ENCODE assay signal across 1 cellular context in genomic region chr6:3287976-3288707, GRCh38.
TF ChIP-seq lines count a peak whose summit lies in the region.

No MANE protein-coding gene starts in this region.

TF ChIP-seq in K562, 482 proteins besides CTCF, POLR2A, EP300 and RAD21 (continued from another document):
- TF ChIP-seq CBFB (CRISPR knock-in tag; IDR thresholded peaks at IDR 0.05), result peak; percentile 94
- peak; percentile 83; the same call in 1 of the 2 replicates for TF ChIP-seq NCOA1 (IDR thresholded peaks at IDR 0.05; ENCODE audit: low read depth)
- no peak for TF ChIP-seq ZNF12 (CRISPR knock-in tag; IDR thresholded peaks at IDR 0.05)
- TF ChIP-seq ZNF274 (IDR thresholded peaks at IDR 0.05; ENCODE audit: borderline replicate concordance, low read depth, low read length), result peak; percentile 77; the same call in 1 of the 2 replicates
- TF ChIP-seq NR2C1 (IDR thresholded peaks at IDR 0.05), result no peak
- peak; percentile 62 for TF ChIP-seq NR2C1 (tag; IDR thresholded peaks at IDR 0.05)
- peak; percentile 71 for TF ChIP-seq CREM (IDR thresholded peaks at IDR 0.05; ENCODE audit: low read depth)
- peak; percentile 99 for TF ChIP-seq CBFA2T3 (IDR thresholded peaks at IDR 0.05)
- TF ChIP-seq PHF21A (IDR thresholded peaks at IDR 0.05; ENCODE audit: borderline replicate concordance, low read depth), result peak; percentile 86
- TF ChIP-seq NR4A1 (CRISPR knock-in tag; IDR thresholded peaks at IDR 0.05), result no peak
- TF ChIP-seq NR4A1 (tag; IDR thresholded peaks at IDR 0.05), result peak; percentile 85
- peak; percentile 71 for TF ChIP-seq NEUROD1 (IDR thresholded peaks at IDR 0.05; ENCODE audit: borderline replicate concordance, low read depth, low read length, partially characterized antibody)
- TF ChIP-seq DPF2 (IDR thresholded peaks at IDR 0.05), result peak; percentile 97
- peak; percentile 38 for TF ChIP-seq ARHGAP35 (IDR thresholded peaks at IDR 0.05; ENCODE audit: partially characterized antibody)
- TF ChIP-seq MLLT1 (IDR thresholded peaks at IDR 0.05), result peak in 1 of 2 experiments; percentile 96; a peak in 2 of 4 replicates
- TF ChIP-seq KDM1A (IDR thresholded peaks at IDR 0.05), result peak; percentile 100
- TF ChIP-seq HMG20B (CRISPR knock-in tag; IDR thresholded peaks at IDR 0.05), result no peak
- peak; percentile 96 for TF ChIP-seq SOX6 (IDR thresholded peaks at IDR 0.05)
- TF ChIP-seq ZMIZ1 (IDR thresholded peaks at IDR 0.05; ENCODE audit: low read depth in 2 of 2, low read length in 2 of 2), result peak in 1 of 2 experiments; percentile 98; a peak in 2 of 4 replicates
- TF ChIP-seq DDX20 (tag; IDR thresholded peaks at IDR 0.05; ENCODE audit: low read depth), result 0 out of 2 replicates have a peak, but pooled peaks have one; percentile 24
- TF ChIP-seq RBFOX2 (IDR thresholded peaks at IDR 0.05; ENCODE audit: low read depth, low read length), result no peak
- no peak for TF ChIP-seq FOS (IDR thresholded peaks at IDR 0.05; ENCODE audit: extremely low read depth, insufficient read length)
- TF ChIP-seq SIN3A (IDR thresholded peaks at IDR 0.05; ENCODE audit: borderline replicate concordance in 2 of 2, control insufficient read depth in 1 of 2, low read depth in 2 of 2, low read length in 2 of 2), result 0 out of 4 replicates have a peak, but pooled peaks of 1 of the 2 experiments have one; percentile 30
- TF ChIP-seq ELK3 (CRISPR knock-in tag; IDR thresholded peaks at IDR 0.05), result no peak
- peak; percentile 12; the same call in 1 of the 2 replicates for TF ChIP-seq ZNF583 (CRISPR knock-in tag; IDR thresholded peaks at IDR 0.05)
- TF ChIP-seq TSC22D4 (tag; IDR thresholded peaks at IDR 0.05), result no peak
- TF ChIP-seq, protein P1, sequence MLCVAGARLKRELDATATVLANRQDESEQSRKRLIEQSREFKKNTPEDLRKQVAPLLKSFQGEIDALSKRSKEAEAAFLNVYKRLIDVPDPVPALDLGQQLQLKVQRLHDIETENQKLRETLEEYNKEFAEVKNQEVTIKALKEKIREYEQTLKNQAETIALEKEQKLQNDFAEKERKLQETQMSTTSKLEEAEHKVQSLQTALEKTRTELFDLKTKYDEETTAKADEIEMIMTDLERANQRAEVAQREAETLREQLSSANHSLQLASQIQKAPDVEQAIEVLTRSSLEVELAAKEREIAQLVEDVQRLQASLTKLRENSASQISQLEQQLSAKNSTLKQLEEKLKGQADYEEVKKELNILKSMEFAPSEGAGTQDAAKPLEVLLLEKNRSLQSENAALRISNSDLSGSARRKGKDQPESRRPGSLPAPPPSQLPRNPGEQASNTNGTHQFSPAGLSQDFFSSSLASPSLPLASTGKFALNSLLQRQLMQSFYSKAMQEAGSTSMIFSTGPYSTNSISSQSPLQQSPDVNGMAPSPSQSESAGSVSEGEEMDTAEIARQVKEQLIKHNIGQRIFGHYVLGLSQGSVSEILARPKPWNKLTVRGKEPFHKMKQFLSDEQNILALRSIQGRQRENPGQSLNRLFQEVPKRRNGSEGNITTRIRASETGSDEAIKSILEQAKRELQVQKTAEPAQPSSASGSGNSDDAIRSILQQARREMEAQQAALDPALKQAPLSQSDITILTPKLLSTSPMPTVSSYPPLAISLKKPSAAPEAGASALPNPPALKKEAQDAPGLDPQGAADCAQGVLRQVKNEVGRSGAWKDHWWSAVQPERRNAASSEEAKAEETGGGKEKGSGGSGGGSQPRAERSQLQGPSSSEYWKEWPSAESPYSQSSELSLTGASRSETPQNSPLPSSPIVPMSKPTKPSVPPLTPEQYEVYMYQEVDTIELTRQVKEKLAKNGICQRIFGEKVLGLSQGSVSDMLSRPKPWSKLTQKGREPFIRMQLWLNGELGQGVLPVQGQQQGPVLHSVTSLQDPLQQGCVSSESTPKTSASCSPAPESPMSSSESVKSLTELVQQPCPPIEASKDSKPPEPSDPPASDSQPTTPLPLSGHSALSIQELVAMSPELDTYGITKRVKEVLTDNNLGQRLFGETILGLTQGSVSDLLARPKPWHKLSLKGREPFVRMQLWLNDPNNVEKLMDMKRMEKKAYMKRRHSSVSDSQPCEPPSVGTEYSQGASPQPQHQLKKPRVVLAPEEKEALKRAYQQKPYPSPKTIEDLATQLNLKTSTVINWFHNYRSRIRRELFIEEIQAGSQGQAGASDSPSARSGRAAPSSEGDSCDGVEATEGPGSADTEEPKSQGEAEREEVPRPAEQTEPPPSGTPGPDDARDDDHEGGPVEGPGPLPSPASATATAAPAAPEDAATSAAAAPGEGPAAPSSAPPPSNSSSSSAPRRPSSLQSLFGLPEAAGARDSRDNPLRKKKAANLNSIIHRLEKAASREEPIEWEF (CRISPR knock-in tag; IDR thresholded peaks at IDR 0.05), result peak; percentile 87
- peak; percentile 97 for TF ChIP-seq SMAD4 (CRISPR knock-in tag; conservative IDR thresholded peaks at IDR 0.05)
- no peak for TF ChIP-seq RFX5 (IDR thresholded peaks at IDR 0.05; ENCODE audit: low read depth, low read length)
- 0 out of 2 replicates have a peak, but pooled peaks have one; percentile 39 for TF ChIP-seq ZBTB12 (CRISPR knock-in tag; IDR thresholded peaks at IDR 0.05)
- TF ChIP-seq, protein P2, sequence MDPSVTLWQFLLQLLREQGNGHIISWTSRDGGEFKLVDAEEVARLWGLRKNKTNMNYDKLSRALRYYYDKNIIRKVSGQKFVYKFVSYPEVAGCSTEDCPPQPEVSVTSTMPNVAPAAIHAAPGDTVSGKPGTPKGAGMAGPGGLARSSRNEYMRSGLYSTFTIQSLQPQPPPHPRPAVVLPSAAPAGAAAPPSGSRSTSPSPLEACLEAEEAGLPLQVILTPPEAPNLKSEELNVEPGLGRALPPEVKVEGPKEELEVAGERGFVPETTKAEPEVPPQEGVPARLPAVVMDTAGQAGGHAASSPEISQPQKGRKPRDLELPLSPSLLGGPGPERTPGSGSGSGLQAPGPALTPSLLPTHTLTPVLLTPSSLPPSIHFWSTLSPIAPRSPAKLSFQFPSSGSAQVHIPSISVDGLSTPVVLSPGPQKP (CRISPR knock-in tag; IDR thresholded peaks at IDR 0.05), result no peak
- no peak for TF ChIP-seq MED1 (CRISPR knock-in tag; IDR thresholded peaks at IDR 0.05; ENCODE audit: borderline replicate concordance)
- TF ChIP-seq EWSR1 (IDR thresholded peaks at IDR 0.05; ENCODE audit: borderline replicate concordance, low read depth, partially characterized antibody), result no peak
- no peak for TF ChIP-seq E2F6 (IDR thresholded peaks at IDR 0.05; ENCODE audit: borderline replicate concordance in 1 of 2, extremely low read depth in 1 of 2, insufficient read depth in 1 of 2, insufficient read length in 1 of 2, low read depth in 1 of 2, low read length in 1 of 2, poor library complexity in 1 of 2, severe bottlenecking in 1 of 2)
- TF ChIP-seq CEBPB (tag; IDR thresholded peaks at IDR 0.05), result peak; percentile 96
- no peak for TF ChIP-seq ZNF655 (CRISPR knock-in tag; IDR thresholded peaks at IDR 0.05)
- TF ChIP-seq TAL1 (IDR thresholded peaks at IDR 0.05), result peak; percentile 99
- peak; percentile 53; the same call in 1 of the 2 replicates for TF ChIP-seq HLTF (IDR thresholded peaks at IDR 0.05)
- 0 out of 2 replicates have a peak, but pooled peaks have one; percentile 53 for TF ChIP-seq ZBTB17 (CRISPR knock-in tag; IDR thresholded peaks at IDR 0.05)
- TF ChIP-seq ARNT (IDR thresholded peaks at IDR 0.05), result peak; percentile 93 to 95
- TF ChIP-seq ZNF584 (CRISPR knock-in tag; IDR thresholded peaks at IDR 0.05; ENCODE audit: low read depth), result 0 out of 2 replicates have a peak, but pooled peaks have one; percentile 67
- TF ChIP-seq ATF1 (CRISPR knock-in tag; IDR thresholded peaks at IDR 0.05), result no peak
- peak; percentile 61 for TF ChIP-seq ATF1 (tag; IDR thresholded peaks at IDR 0.05)
- TF ChIP-seq FOXM1 (IDR thresholded peaks at IDR 0.05; ENCODE audit: low read depth), result peak; percentile 94
- no peak for TF ChIP-seq FOXM1 (CRISPR knock-in tag; IDR thresholded peaks at IDR 0.05; ENCODE audit: low read depth)
- TF ChIP-seq JUN (IDR thresholded peaks at IDR 0.05; ENCODE audit: borderline replicate concordance, low read depth, low read length), result 0 out of 2 replicates have a peak, but pooled peaks have one; percentile 39
- no peak for TF ChIP-seq JUN (CRISPR knock-in tag; IDR thresholded peaks at IDR 0.05; ENCODE audit: borderline replicate concordance)
- peak; percentile 99 for TF ChIP-seq TEAD4 (IDR thresholded peaks at IDR 0.05; ENCODE audit: low read length)
- no peak for TF ChIP-seq TEAD4 (CRISPR knock-in tag; IDR thresholded peaks at IDR 0.05; ENCODE audit: borderline replicate concordance)
TF ChIP-seq in K562: peak in this region for 149.
